7 cellular contexts compared by ENCODE assay signal in genomic region chr13:40661875-40662274, GRCh38. TPM values are rescaled to one million over a fixed set of nuclear protein-coding genes. Genes with fewer than 3 reads are reported as not detected.
A peak's percentile ranks its signal among the peaks of the same experiment; 100 is the strongest.
DNase-seq lines count a peak whose midpoint lies in the region; ATAC-seq and TF ChIP-seq lines count a peak whose summit lies in the region.
"Not testable (repeated sequence)": the region's sequence is repeated elsewhere in the genome, so short reads cannot be mapped to it uniquely, and the experiment has no call there.

No MANE protein-coding gene starts in this region.

- H3K4me3 ChIP-seq in GM12865 (ENCODE audit: low read depth, low read length) = peak overlapping the region; percentile 60; the same call in 1 of the 2 replicates
- H3K4me3 ChIP-seq in PC-9, cardiac muscle cell: not testable (repeated sequence)

- H3K27ac ChIP-seq in PC-9 = not testable (repeated sequence)
- peak overlapping the region; percentile 80 for H3K27ac ChIP-seq in cardiac muscle cell

- not testable (repeated sequence) for H3K9me2 ChIP-seq in PC-9 (ENCODE audit: insufficient read depth)

- H3K27ac Mint-ChIP-seq in activated CD4-positive, alpha-beta memory T cell treated with anti-CD3 and anti-CD28 coated beads, Interleukin-2, amount 10 ng/mL, durations not matched to agents 7 days and 5 days = peak overlapping the region; percentile 94
- peak overlapping the region; percentile 94 for H3K27ac Mint-ChIP-seq in activated naive CD8-positive, alpha-beta T cell
- H3K27ac Mint-ChIP-seq in natural killer cell = not testable (repeated sequence)
- peak overlapping the region; percentile 57 to 86 for H3K27ac Mint-ChIP-seq in stimulated activated naive CD8-positive, alpha-beta T cell treated with anti-CD3 and anti-CD28 coated beads, Interleukin-15, amount 100 ng/mL, for 72 hours

- H3K4me1 Mint-ChIP-seq in activated CD4-positive, alpha-beta memory T cell treated with anti-CD3 and anti-CD28 coated beads, Interleukin-2, amount 10 ng/mL, durations not matched to agents 7 days and 5 days = peaks cover 55% of the 10 kb centered on the region
- H3K4me1 Mint-ChIP-seq in activated naive CD8-positive, alpha-beta T cell (ENCODE audit: low read depth) = peaks cover 55% of the 10 kb centered on the region
- peaks cover 28 to 37% of the 10 kb centered on the region in 2 donors for H3K4me1 Mint-ChIP-seq in natural killer cell
- peaks cover 63% of the 10 kb centered on the region for H3K4me1 Mint-ChIP-seq in stimulated activated naive CD8-positive, alpha-beta T cell treated with anti-CD3 and anti-CD28 coated beads, Interleukin-15, amount 100 ng/mL, for 72 hours

- not testable (repeated sequence) for H3F3A ChIP-seq in PC-9 (ENCODE audit: insufficient read depth, low read depth)

- H3K4me3 Mint-ChIP-seq in activated CD4-positive, alpha-beta memory T cell treated with anti-CD3 and anti-CD28 coated beads, Interleukin-2, amount 10 ng/mL, durations not matched to agents 7 days and 5 days = peak overlapping the region; percentile 5
- peak overlapping the region; percentile 96 for H3K4me3 Mint-ChIP-seq in activated naive CD8-positive, alpha-beta T cell
- H3K4me3 Mint-ChIP-seq in natural killer cell = peak overlapping the region; percentile 75
- peak overlapping the region; percentile 17 to 100 for H3K4me3 Mint-ChIP-seq in stimulated activated naive CD8-positive, alpha-beta T cell treated with anti-CD3 and anti-CD28 coated beads, Interleukin-15, amount 100 ng/mL, for 72 hours

- peaks cover 44% of the 10 kb centered on the region for H3K36me3 Mint-ChIP-seq in activated CD4-positive, alpha-beta memory T cell treated with anti-CD3 and anti-CD28 coated beads, Interleukin-2, amount 10 ng/mL, durations not matched to agents 7 days and 5 days (ENCODE audit: low read depth)
- not testable (repeated sequence) for H3K36me3 Mint-ChIP-seq in activated naive CD8-positive, alpha-beta T cell; natural killer cell

- TF ChIP-seq CTCF in GM12865 (IDR thresholded peaks at IDR 0.05; ENCODE audit: insufficient read depth, low read depth, low read length, missing control alignments); PC-9 (conservative IDR thresholded peaks at IDR 0.05); cardiac muscle cell (IDR thresholded peaks at IDR 0.05; ENCODE audit: low read depth, low read length); natural killer cell (IDR thresholded peaks at IDR 0.05): not testable (repeated sequence)

- not testable (repeated sequence) for H3K9me3 Mint-ChIP-seq in activated CD4-positive, alpha-beta memory T cell treated with anti-CD3 and anti-CD28 coated beads, Interleukin-2, amount 10 ng/mL, durations not matched to agents 7 days and 5 days; activated naive CD8-positive, alpha-beta T cell (ENCODE audit: low read depth); natural killer cell; stimulated activated naive CD8-positive, alpha-beta T cell treated with anti-CD3 and anti-CD28 coated beads, Interleukin-15, amount 100 ng/mL, for 72 hours

- 0 out of 2 replicates have a peak overlapping the region, but pooled peaks have one; percentile 92 for H3K4me2 ChIP-seq in PC-9

- not testable (repeated sequence) for H3K27me3 ChIP-seq in PC-9 (ENCODE audit: insufficient read depth, low read depth); cardiac muscle cell

- H3K9me3 ChIP-seq in PC-9 (ENCODE audit: insufficient read depth, low read depth); cardiac muscle cell (ENCODE audit: low read depth): not testable (repeated sequence)

- H3K4me1 ChIP-seq in PC-9 (replicated peaks; ENCODE audit: insufficient read depth) (peaks cover 17% of the 10 kb centered on the region), cardiac muscle cell (ENCODE audit: low read depth) (peaks cover 19% of the 10 kb centered on the region)

- H3K36me3 ChIP-seq in PC-9 (ENCODE audit: low read depth); cardiac muscle cell: not testable (repeated sequence)

- H3K27me3 Mint-ChIP-seq in activated CD4-positive, alpha-beta memory T cell treated with anti-CD3 and anti-CD28 coated beads, Interleukin-2, amount 10 ng/mL, durations not matched to agents 7 days and 5 days; activated naive CD8-positive, alpha-beta T cell; natural killer cell (ENCODE audit: low read depth in 2 of 2); stimulated activated naive CD8-positive, alpha-beta T cell treated with anti-CD3 and anti-CD28 coated beads, Interleukin-15, amount 100 ng/mL, for 72 hours: not testable (repeated sequence)

- CTCF ChIA-PET in PC-9 (lab: Charles Lee) = interaction anchor here (0.6 kb wide), 1 partner anchor 209 kb away, joined by 4 read pairs; no protein-coding TSS in a partner anchor
- CTCF ChIA-PET in activated CD4-positive, alpha-beta memory T cell treated with anti-CD3 and anti-CD28 coated beads, Interleukin-2, amount 10 ng/mL, durations not matched to agents 7 days and 5 days (lab: Charles Lee) = interaction anchor here (0.7 kb wide), 1 partner anchor 1731 kb away, joined by 3 read pairs; no protein-coding TSS in a partner anchor

- POLR2A ChIA-PET in PC-9 (lab: Charles Lee; ENCODE audit: unreplicated experiment) = not testable (repeated sequence)
- POLR2A ChIA-PET in activated CD4-positive, alpha-beta memory T cell treated with anti-CD3 and anti-CD28 coated beads, Interleukin-2, amount 10 ng/mL, durations not matched to agents 7 days and 5 days (lab: Charles Lee) = interaction anchor here (1.1 to 5.2 kb wide), 6 partner anchors 9 to 471 kb away, joined by 3 to 101 read pairs (median 27); no protein-coding TSS in a partner anchor

- not testable (repeated sequence) for ATAC-seq in natural killer cell; stimulated activated naive CD8-positive, alpha-beta T cell treated with anti-CD3 and anti-CD28 coated beads, Interleukin-15, amount 100 ng/mL, for 72 hours

- H3K79me2 ChIP-seq in PC-9 (ENCODE audit: low read depth) = peaks cover 67% of the 10 kb centered on the region

- peak; percentile 50 for DNase-seq in GM12865 (ENCODE audit: low read depth)
- not testable (repeated sequence) for DNase-seq in PC-9; activated CD4-positive, alpha-beta memory T cell treated with anti-CD3 and anti-CD28 coated beads, Interleukin-2, amount 10 ng/mL, durations not matched to agents 7 days and 5 days; cardiac muscle cell (ENCODE audit: low read depth in 1 of 2, low spot score in 1 of 2); natural killer cell; stimulated activated naive CD8-positive, alpha-beta T cell treated with anti-CD3 and anti-CD28 coated beads, Interleukin-15, amount 100 ng/mL, for 72 hours

- intact Hi-C loops in PC-9 (cut with micrococcal nuclease; ENCODE audit: unreplicated experiment) (loop anchor here (10.0 kb wide), 1 partner anchor 67 kb away; no protein-coding TSS in a partner anchor), natural killer cell (cut with micrococcal nuclease) (loop anchor here (5.0 to 10.0 kb wide), 2 partner anchors 75 to 437 kb away; no protein-coding TSS in a partner anchor)

- H4K20me1 ChIP-seq in PC-9 (ENCODE audit: insufficient read depth) = not testable (repeated sequence)

- BruUV-seq in PC-9 (replicated peaks; lab: Mats Ljungman, UMichigan) = not testable (repeated sequence)

- not testable (repeated sequence) for H2AFZ ChIP-seq in PC-9

RNA-seq across cellular contexts. Expression of gene FOXO1, which starts 4.6 kb away (rescaled TPM):
- 9.0 and 10.5 TPM in 2 replicates for total RNA-seq in PC-9 (2021)
- total RNA-seq in activated CD4-positive, alpha-beta memory T cell treated with anti-CD3 and anti-CD28 coated beads, Interleukin-2, amount 10 ng/mL, durations not matched to agents 7 days and 5 days = 10 to 100 TPM; 31.6 to 32.2 TPM
- 6.8 and 10.5 TPM in 2 replicates for total RNA-seq in cardiac muscle cell
- 14.0 and 24.9 TPM in 2 replicates for polyA plus RNA-seq in cardiac muscle cell
- 10 to 100 TPM; 23.9 to 29.8 (median 27.6) TPM for total RNA-seq in natural killer cell

Comparison
In these comparisons a context has a peak if more than half of its experiments do, and no peak if none do; other contexts are left out.
1. H3K4me3 Mint-ChIP-seq: peak in every context shown above with its lines; median percentile 96 in activated naive CD8-positive, alpha-beta T cell; 75 in natural killer cell; 58 in stimulated activated naive CD8-positive, alpha-beta T cell treated with anti-CD3 and anti-CD28 coated beads, Interleukin-15, amount 100 ng/mL, for 72 hours; 5 in activated CD4-positive, alpha-beta memory T cell treated with anti-CD3 and anti-CD28 coated beads, Interleukin-2, amount 10 ng/mL, durations not matched to agents 7 days and 5 days.